2 cellular contexts compared by ENCODE assay signal in genomic region chr11:1761110-1761856, GRCh38.
TF ChIP-seq lines count a peak whose summit lies in the region.

No MANE protein-coding gene starts in this region.

TF ChIP-seq in K562, 482 proteins besides CTCF, POLR2A, EP300 and RAD21:
- no peak for TF ChIP-seq NONO (IDR thresholded peaks at IDR 0.05; ENCODE audit: low read depth in 2 of 2, low read length in 1 of 2)
- TF ChIP-seq TAF7 (tag; IDR thresholded peaks at IDR 0.05): no peak
- TF ChIP-seq RBM14 (IDR thresholded peaks at IDR 0.05; ENCODE audit: borderline replicate concordance, insufficient read depth, low read depth, low read length): no peak
- no peak for TF ChIP-seq CHD7 (IDR thresholded peaks at IDR 0.05; ENCODE audit: low read depth, low read length)
- no peak for TF ChIP-seq CBFA2T3 (IDR thresholded peaks at IDR 0.05)
- no peak for TF ChIP-seq BCOR (IDR thresholded peaks at IDR 0.05)
- TF ChIP-seq SRSF9 (IDR thresholded peaks at IDR 0.05; ENCODE audit: borderline replicate concordance, low read depth, low read length): no peak
- no peak for TF ChIP-seq BRD9 (IDR thresholded peaks at IDR 0.05; ENCODE audit: low read depth, partially characterized antibody)
- no peak for TF ChIP-seq CAMTA2 (CRISPR knock-in tag; conservative IDR thresholded peaks at IDR 0.05)
- no peak for TF ChIP-seq KLF10 (CRISPR knock-in tag; IDR thresholded peaks at IDR 0.05)

TF ChIP-seq in liver, 16 proteins besides CTCF, POLR2A, EP300 and RAD21:
- TF ChIP-seq FOXA1 (IDR thresholded peaks at IDR 0.05): no peak
- no peak for TF ChIP-seq RXRA (IDR thresholded peaks at IDR 0.05)
- no peak for TF ChIP-seq EGR1 (IDR thresholded peaks at IDR 0.05; ENCODE audit: low read depth in 2 of 2)
- TF ChIP-seq SP1 (IDR thresholded peaks at IDR 0.05): no peak
- TF ChIP-seq, protein P1, sequence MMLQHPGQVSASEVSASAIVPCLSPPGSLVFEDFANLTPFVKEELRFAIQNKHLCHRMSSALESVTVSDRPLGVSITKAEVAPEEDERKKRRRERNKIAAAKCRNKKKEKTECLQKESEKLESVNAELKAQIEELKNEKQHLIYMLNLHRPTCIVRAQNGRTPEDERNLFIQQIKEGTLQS (IDR thresholded peaks at IDR 0.05): no peak
- TF ChIP-seq GABPA (IDR thresholded peaks at IDR 0.05 in 1 of 2, conservative IDR thresholded peaks at IDR 0.05 in 1 of 2): no peak
- TF ChIP-seq TAF1 (conservative IDR thresholded peaks at IDR 0.05): no peak
- TF ChIP-seq, protein P2, sequence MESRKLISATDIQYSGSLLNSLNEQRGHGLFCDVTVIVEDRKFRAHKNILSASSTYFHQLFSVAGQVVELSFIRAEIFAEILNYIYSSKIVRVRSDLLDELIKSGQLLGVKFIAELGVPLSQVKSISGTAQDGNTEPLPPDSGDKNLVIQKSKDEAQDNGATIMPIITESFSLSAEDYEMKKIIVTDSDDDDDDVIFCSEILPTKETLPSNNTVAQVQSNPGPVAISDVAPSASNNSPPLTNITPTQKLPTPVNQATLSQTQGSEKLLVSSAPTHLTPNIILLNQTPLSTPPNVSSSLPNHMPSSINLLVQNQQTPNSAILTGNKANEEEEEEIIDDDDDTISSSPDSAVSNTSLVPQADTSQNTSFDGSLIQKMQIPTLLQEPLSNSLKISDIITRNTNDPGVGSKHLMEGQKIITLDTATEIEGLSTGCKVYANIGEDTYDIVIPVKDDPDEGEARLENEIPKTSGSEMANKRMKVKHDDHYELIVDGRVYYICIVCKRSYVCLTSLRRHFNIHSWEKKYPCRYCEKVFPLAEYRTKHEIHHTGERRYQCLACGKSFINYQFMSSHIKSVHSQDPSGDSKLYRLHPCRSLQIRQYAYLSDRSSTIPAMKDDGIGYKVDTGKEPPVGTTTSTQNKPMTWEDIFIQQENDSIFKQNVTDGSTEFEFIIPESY (IDR thresholded peaks at IDR 0.05): no peak
